In the genomic region with DNA sequence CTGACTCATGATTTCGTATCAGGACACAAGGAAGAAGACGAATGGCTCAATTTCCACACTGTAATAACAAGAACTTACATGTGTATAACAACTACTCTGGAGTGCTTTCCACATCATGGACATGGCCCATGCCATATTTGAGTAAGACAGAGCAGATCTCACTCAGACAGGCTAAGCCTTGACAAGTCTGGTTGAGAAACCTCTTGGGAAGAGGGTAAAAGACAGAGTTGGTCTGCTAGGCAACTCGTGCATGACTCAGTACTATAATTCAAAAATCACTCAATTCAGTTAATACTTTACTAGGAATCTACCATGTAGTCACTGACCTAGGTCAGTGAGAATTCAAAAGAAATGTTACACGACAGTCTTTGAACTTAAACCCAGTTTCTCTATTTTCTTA, we compare ENCODE assay signal across 1 cellular context.
A peak's percentile ranks its signal among the peaks of the same experiment; 100 is the strongest.
TF ChIP-seq lines count a peak whose summit lies in the region.

No MANE protein-coding gene starts in this region.

TF ChIP-seq in IMR-90, 13 proteins besides CTCF, POLR2A, EP300 and RAD21 (continued from another document):
- TF ChIP-seq FOS (IDR thresholded peaks at IDR 0.05; ENCODE audit: low read depth, low read length) (0 out of 2 replicates have a peak, but pooled peaks have one; percentile 9), MAZ (IDR thresholded peaks at IDR 0.05; ENCODE audit: borderline replicate concordance, low read depth, low read length) (no peak), BHLHE40 (IDR thresholded peaks at IDR 0.05; ENCODE audit: low read depth, low read length) (peak; percentile 44; the same call in 1 of the 2 replicates), CEBPB (IDR thresholded peaks at IDR 0.05; ENCODE audit: low read depth, low read length) (peak; percentile 52; the same call in 1 of the 2 replicates), RCOR1 (IDR thresholded peaks at IDR 0.05; ENCODE audit: insufficient replicate concordance, low read length) (no peak)
- TF ChIP-seq, protein P1, sequence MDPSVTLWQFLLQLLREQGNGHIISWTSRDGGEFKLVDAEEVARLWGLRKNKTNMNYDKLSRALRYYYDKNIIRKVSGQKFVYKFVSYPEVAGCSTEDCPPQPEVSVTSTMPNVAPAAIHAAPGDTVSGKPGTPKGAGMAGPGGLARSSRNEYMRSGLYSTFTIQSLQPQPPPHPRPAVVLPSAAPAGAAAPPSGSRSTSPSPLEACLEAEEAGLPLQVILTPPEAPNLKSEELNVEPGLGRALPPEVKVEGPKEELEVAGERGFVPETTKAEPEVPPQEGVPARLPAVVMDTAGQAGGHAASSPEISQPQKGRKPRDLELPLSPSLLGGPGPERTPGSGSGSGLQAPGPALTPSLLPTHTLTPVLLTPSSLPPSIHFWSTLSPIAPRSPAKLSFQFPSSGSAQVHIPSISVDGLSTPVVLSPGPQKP (IDR thresholded peaks at IDR 0.05; ENCODE audit: borderline replicate concordance, low read depth, low read length), result no peak
